8 cellular contexts compared by ENCODE assay signal in genomic region chr3:119239421-119239820, GRCh38. TPM values are rescaled to one million over a fixed set of nuclear protein-coding genes. Genes with fewer than 3 reads are reported as not detected.
DNase-seq lines count a peak whose midpoint lies in the region; ATAC-seq, FAIRE-seq and TF ChIP-seq lines count a peak whose summit lies in the region.

No MANE protein-coding gene starts in this region.

- H3K27ac ChIP-seq in tibial nerve: peak overlapping the region; percentile 87 to 98 (median 96)

- H3K4me3 ChIP-seq in tibial nerve: peak overlapping the region; percentile 58 to 91 (median 84)

- H3K9me3 ChIP-seq in tibial nerve: no peaks in the 10 kb centered on the region

- 46 to 56% methylated on average over 3 of the region's 3 CpGs for WGBS in tibial nerve, 2 donors

- H3K36me3 Mint-ChIP-seq in activated naive CD4-positive, alpha-beta T cell treated with anti-CD3 and anti-CD28 coated beads for 36 hours (ENCODE audit: low read depth): peaks cover 22% of the 10 kb centered on the region
- H3K36me3 Mint-ChIP-seq in activated CD8-positive, alpha-beta T cell treated with anti-CD3 and anti-CD28 coated beads, Interleukin-2, amount 10 ng/mL, durations not matched to agents 7 days and 5 days (ENCODE audit: low read depth): peaks cover 31% of the 10 kb centered on the region

- POLR2A ChIA-PET in activated CD8-positive, alpha-beta T cell treated with anti-CD3 and anti-CD28 coated beads, Interleukin-2, amount 10 ng/mL, durations not matched to agents 7 days and 5 days (lab: Charles Lee): interaction anchor here (0.5 to 2.4 kb wide), 5 partner anchors 17 to 1110 kb away, joined by 3 to 7 read pairs (median 3); partner anchors contain the start of genes ARHGAP31, LRRC58 and TIMMDC1

- CTCF ChIA-PET in activated naive CD4-positive, alpha-beta T cell treated with anti-CD3 and anti-CD28 coated beads for 36 hours (lab: Charles Lee): interaction anchor here (0.6 to 3.2 kb wide), 12 partner anchors 8 to 355 kb away, joined by 3 to 89 read pairs (median 4); partner anchors contain the start of gene TEX55
- CTCF ChIA-PET in activated CD8-positive, alpha-beta T cell treated with anti-CD3 and anti-CD28 coated beads, Interleukin-2, amount 10 ng/mL, durations not matched to agents 7 days and 5 days (lab: Charles Lee): interaction anchor here (1.4 to 3.6 kb wide), 3 partner anchors 20 to 441 kb away, joined by 4 to 71 read pairs (median 26); no protein-coding TSS in a partner anchor

- DNase-seq in activated naive CD4-positive, alpha-beta T cell treated with anti-CD3 and anti-CD28 coated beads for 36 hours: no peak
- DNase-seq in activated naive CD4-positive, alpha-beta T cell (lab: John Stamatoyannopoulos, UW): no peak
- no peak for DNase-seq in activated CD8-positive, alpha-beta T cell treated with anti-CD3 and anti-CD28 coated beads, Interleukin-2, amount 10 ng/mL, durations not matched to agents 7 days and 5 days
- DNase-seq in tibial nerve (ENCODE audit: low spot score in 2 of 2) (no peak), NCI-H2029 treated with DMSO at 0.1 percent for 48 hours (lab: John Stamatoyannopoulos, UW) (no peak), NCI-H2196 treated with DMSO at 0.1 percent for 48 hours (lab: John Stamatoyannopoulos, UW; ENCODE audit: unreplicated experiment) (no peak), NCI-H69 (lab: John Stamatoyannopoulos, UW) (no peak)

- peaks cover 45% of the 10 kb centered on the region for H3K4me1 Mint-ChIP-seq in activated naive CD4-positive, alpha-beta T cell treated with anti-CD3 and anti-CD28 coated beads for 36 hours (ENCODE audit: low read depth)
- peaks cover 59% of the 10 kb centered on the region for H3K4me1 Mint-ChIP-seq in activated CD8-positive, alpha-beta T cell treated with anti-CD3 and anti-CD28 coated beads, Interleukin-2, amount 10 ng/mL, durations not matched to agents 7 days and 5 days (ENCODE audit: low read depth)

- peak overlapping the region; percentile 96 for H3K27ac Mint-ChIP-seq in activated naive CD4-positive, alpha-beta T cell treated with anti-CD3 and anti-CD28 coated beads for 36 hours
- peak overlapping the region; percentile 80 for H3K27ac Mint-ChIP-seq in activated CD8-positive, alpha-beta T cell treated with anti-CD3 and anti-CD28 coated beads, Interleukin-2, amount 10 ng/mL, durations not matched to agents 7 days and 5 days

- peaks cover 0 to 56% (median 14%) of the 10 kb centered on the region in 4 donors for H3K4me1 ChIP-seq in tibial nerve

- intact Hi-C loops in activated naive CD4-positive, alpha-beta T cell treated with anti-CD3 and anti-CD28 coated beads for 36 hours (cut with micrococcal nuclease): loop anchor here (5.0 to 10.0 kb wide), 2 partner anchors 282 to 1105 kb away; partner anchors contain the start of gene LRRC58

- ATAC-seq in activated CD8-positive, alpha-beta T cell treated with anti-CD3 and anti-CD28 coated beads, Interleukin-2, amount 10 ng/mL, durations not matched to agents 7 days and 5 days: no peak

- FAIRE-seq in islet of Langerhans (lab: Jason Lieb, UNC): peak; percentile 38

- peaks cover 0 to 19% (median 0%) of the 10 kb centered on the region in 3 donors for H3K36me3 ChIP-seq in tibial nerve

- TF ChIP-seq POLR2A in tibial nerve (IDR thresholded peaks at IDR 0.05): no peak

- no peaks in the 10 kb centered on the region for H3K9me3 Mint-ChIP-seq in activated naive CD4-positive, alpha-beta T cell treated with anti-CD3 and anti-CD28 coated beads for 36 hours
- H3K9me3 Mint-ChIP-seq in activated CD8-positive, alpha-beta T cell treated with anti-CD3 and anti-CD28 coated beads, Interleukin-2, amount 10 ng/mL, durations not matched to agents 7 days and 5 days (ENCODE audit: insufficient read depth): no peaks in the 10 kb centered on the region

- H3K27me3 ChIP-seq in tibial nerve: no peaks in the 10 kb centered on the region

- no peak for TF ChIP-seq EP300 in tibial nerve (IDR thresholded peaks at IDR 0.05)

- H3K4me3 Mint-ChIP-seq in activated naive CD4-positive, alpha-beta T cell treated with anti-CD3 and anti-CD28 coated beads for 36 hours: peak overlapping the region; percentile 88
- H3K4me3 Mint-ChIP-seq in activated CD8-positive, alpha-beta T cell treated with anti-CD3 and anti-CD28 coated beads, Interleukin-2, amount 10 ng/mL, durations not matched to agents 7 days and 5 days: peak overlapping the region; percentile 79

- TF ChIP-seq CTCF in tibial nerve (IDR thresholded peaks at IDR 0.05): no peak

- H3K27me3 Mint-ChIP-seq in activated naive CD4-positive, alpha-beta T cell treated with anti-CD3 and anti-CD28 coated beads for 36 hours (ENCODE audit: low read depth): no peaks in the 10 kb centered on the region
- H3K27me3 Mint-ChIP-seq in activated CD8-positive, alpha-beta T cell treated with anti-CD3 and anti-CD28 coated beads, Interleukin-2, amount 10 ng/mL, durations not matched to agents 7 days and 5 days (ENCODE audit: low read depth): no peaks in the 10 kb centered on the region

RNA-seq across cellular contexts. Expression of gene B4GALT4, which starts 1.3 kb away (rescaled TPM):
- total RNA-seq in activated naive CD4-positive, alpha-beta T cell treated with anti-CD3 and anti-CD28 coated beads for 36 hours: 10 to 100 TPM; 22.0 to 22.8 TPM
- 10 to 100 TPM; 16.3 to 16.4 TPM for total RNA-seq in activated CD8-positive, alpha-beta T cell treated with anti-CD3 and anti-CD28 coated beads, Interleukin-2, amount 10 ng/mL, durations not matched to agents 7 days and 5 days
- total RNA-seq in tibial nerve: 10 to 100 TPM; 16.2 to 27.3 (median 21.2) TPM

RNA-seq across cellular contexts. Expression of gene ARHGAP31, which starts 54.8 kb away (rescaled TPM):
- 1 to 10 TPM; 3.5 to 3.7 TPM for total RNA-seq in activated naive CD4-positive, alpha-beta T cell treated with anti-CD3 and anti-CD28 coated beads for 36 hours
- 1 to 10 TPM; 2.3 to 2.5 TPM for total RNA-seq in activated CD8-positive, alpha-beta T cell treated with anti-CD3 and anti-CD28 coated beads, Interleukin-2, amount 10 ng/mL, durations not matched to agents 7 days and 5 days
- total RNA-seq in tibial nerve: 10 to 100 TPM; 40.5 to 46.5 (median 44.4) TPM

Comparison
In these comparisons a context has a peak if more than half of its experiments do, and no peak if none do; other contexts are left out.
1. RNA of gene ARHGAP31, which starts 54.8 kb away (total RNA-seq): 40.5 to 46.5 TPM in tibial nerve; 3.5 to 3.7 TPM in activated naive CD4-positive, alpha-beta T cell treated with anti-CD3 and anti-CD28 coated beads for 36 hours and 2.3 to 2.5 TPM in activated CD8-positive, alpha-beta T cell treated with anti-CD3 and anti-CD28 coated beads, Interleukin-2, amount 10 ng/mL, durations not matched to agents 7 days and 5 days; every median in the first group is over 4 times any median in the second.